ENCODE assay signal across 16 cellular contexts in genomic region chr4:137310156-137310555, GRCh38.
DNase-seq lines count a peak whose midpoint lies in the region; ATAC-seq and TF ChIP-seq lines count a peak whose summit lies in the region.
"Had no signal": no experiment of that assay in that cellular context is flagged by ENCODE, and none has a peak within 500 bp of the region (broad histone marks: within the 10 kb centered on the region; RNA-seq: fewer than 3 reads in every experiment).

No MANE protein-coding gene starts in this region.

- H3K4me1 ChIP-seq in ACC112 (ENCODE audit: control insufficient read depth, insufficient read depth, low read length, unreplicated experiment) (peaks cover 44% of the 10 kb centered on the region), KMS-11 (ENCODE audit: low read depth, poor library complexity, severe bottlenecking) (peaks cover 33% of the 10 kb centered on the region), body of pancreas (no peaks in the 10 kb centered on the region)
- H3K4me1 ChIP-seq: testis had no signal

- DNase-seq in cardiac fibroblast (ENCODE audit: low read depth in 2 of 2) (peak; percentile 30 to 63), mesothelial cell of epicardium (ENCODE audit: low spot score in 2 of 2, unreplicated experiment in 2 of 2) (no peak), G401 (ENCODE audit: low spot score) (no peak), body of pancreas (no peak)
- no peak for DNase-seq in activated CD4-positive, CD25-positive, alpha-beta regulatory T cell treated with anti-CD3 and anti-CD28 coated beads, Interleukin-2, amount 50 U/mL, for 72 hours
- DNase-seq: activated CD4-positive, alpha-beta T cell treated with anti-CD3 and anti-CD28 coated beads for 4 hours; COR-L47; naive thymus-derived CD4-positive, alpha-beta T cell; NCI-H2029 treated with DMSO at 0.1 percent for 48 hours; NCI-H82; stimulated activated CD4-positive, alpha-beta T cell treated with anti-CD3 and anti-CD28 coated beads, Interleukin-1b, Interleukin-23, amount 100 ng/mL, for 48 hours; testis had no signal

- no peaks in the 10 kb centered on the region for H3K36me3 ChIP-seq in ACC112 (ENCODE audit: insufficient read depth, low read length)
- H3K36me3 ChIP-seq in KMS-11 (ENCODE audit: insufficient read depth) = no peaks in the 10 kb centered on the region
- H3K36me3 ChIP-seq in body of pancreas (replicated peaks in 1 of 2; ENCODE audit: insufficient read depth in 1 of 2, low read depth in 2 of 2) = no peaks in the 10 kb centered on the region

- no peaks in the 10 kb centered on the region for H3K27me3 ChIP-seq in ACC112 (ENCODE audit: insufficient read depth, low read length)
- no peaks in the 10 kb centered on the region for H3K27me3 ChIP-seq in KMS-11 (ENCODE audit: insufficient read depth, low read depth)
- H3K27me3 ChIP-seq in body of pancreas = no peaks in the 10 kb centered on the region
- H3K27me3 ChIP-seq: testis had no signal

- H3K27me3 Mint-ChIP-seq in mesothelial cell of epicardium (ENCODE audit: low read depth) = no peaks in the 10 kb centered on the region
- H3K27me3 Mint-ChIP-seq: naive thymus-derived CD4-positive, alpha-beta T cell had no signal

- H3K9me3 ChIP-seq in body of pancreas = no peaks in the 10 kb centered on the region
- H3K9me3 ChIP-seq: testis had no signal

- H3K4me1 Mint-ChIP-seq in mesothelial cell of epicardium = peaks cover 30% of the 10 kb centered on the region
- H3K4me1 Mint-ChIP-seq: naive thymus-derived CD4-positive, alpha-beta T cell had no signal

- H3K27ac Mint-ChIP-seq in mesothelial cell of epicardium = peak overlapping the region; percentile 89
- H3K27ac Mint-ChIP-seq: activated naive CD4-positive, alpha-beta T cell treated with anti-CD3 and anti-CD28 coated beads, Interleukin-2, amount 50 U/mL, for 72 hours; naive thymus-derived CD4-positive, alpha-beta T cell had no signal

- no peak for TF ChIP-seq POLR2A in body of pancreas (IDR thresholded peaks at IDR 0.05)

- H3K9ac ChIP-seq in KMS-11 = no peak overlapping the region

- no peaks in the 10 kb centered on the region for H4K20me1 ChIP-seq in KMS-11 (ENCODE audit: insufficient read depth)

- in situ Hi-C loops in G401 (cut with HindIII; ENCODE audit: low sequenced_read_pairs) = no loop called here

- H3K36me3 Mint-ChIP-seq in mesothelial cell of epicardium = no peaks in the 10 kb centered on the region
- H3K36me3 Mint-ChIP-seq: activated naive CD4-positive, alpha-beta T cell treated with anti-CD3 and anti-CD28 coated beads, Interleukin-2, amount 50 U/mL, for 72 hours; naive thymus-derived CD4-positive, alpha-beta T cell had no signal

- H3K79me2 ChIP-seq in ACC112 (ENCODE audit: control insufficient read depth, insufficient read depth, low read length, unreplicated experiment) = no peaks in the 10 kb centered on the region
- H3K79me2 ChIP-seq in KMS-11 (ENCODE audit: insufficient read depth, low read depth) = no peaks in the 10 kb centered on the region

- no peak for ATAC-seq in GM19463 (IDR thresholded peaks at IDR 0.05; ENCODE audit: unreplicated experiment)
- no peak for ATAC-seq in body of pancreas
- ATAC-seq: activated naive CD4-positive, alpha-beta T cell treated with anti-CD3 and anti-CD28 coated beads, Interleukin-2, amount 50 U/mL, for 72 hours; naive thymus-derived CD4-positive, alpha-beta T cell had no signal

- H3K4me3 Mint-ChIP-seq in mesothelial cell of epicardium = no peak overlapping the region
- H3K4me3 Mint-ChIP-seq: naive thymus-derived CD4-positive, alpha-beta T cell had no signal

- 0 out of 2 replicates have a peak overlapping the region, but pooled peaks have one; percentile 59 for H3K4me2 ChIP-seq in KMS-11

- peak overlapping the region; percentile 87 for H3K27ac ChIP-seq in ACC112 (ENCODE audit: low read depth, low read length)
- peak overlapping the region; percentile 47; the same call in 1 of the 2 replicates for H3K27ac ChIP-seq in KMS-11
- no peak overlapping the region for H3K27ac ChIP-seq in body of pancreas
- H3K27ac ChIP-seq: testis had no signal

- peak overlapping the region; percentile 24 for H2AFZ ChIP-seq in ACC112 (ENCODE audit: low read length, unreplicated experiment)
- H2AFZ ChIP-seq in KMS-11 (ENCODE audit: low read depth) = no peak overlapping the region

- intact Hi-C loops in body of pancreas (cut with DNase I) = no loop called here

- TF ChIP-seq CTCF in KMS-11 (conservative IDR thresholded peaks at IDR 0.05; ENCODE audit: low read depth, low read length) (no peak), cardiac fibroblast (IDR thresholded peaks at IDR 0.05; ENCODE audit: low read depth, low read length) (no peak), mesothelial cell of epicardium (IDR thresholded peaks at IDR 0.05; ENCODE audit: unreplicated experiment) (no peak), body of pancreas (IDR thresholded peaks at IDR 0.05) (no peak)

- H3K4me3 ChIP-seq in ACC112 (ENCODE audit: low read depth, low read length) = no peak overlapping the region
- no peak overlapping the region for H3K4me3 ChIP-seq in KMS-11 (IDR thresholded peaks at IDR 0.05; ENCODE audit: insufficient read depth, low read depth, low read length)
- no peak overlapping the region for H3K4me3 ChIP-seq in cardiac fibroblast (replicated peaks in 1 of 2; ENCODE audit: low read depth in 2 of 2, low read length in 2 of 2)
- H3K4me3 ChIP-seq in body of pancreas = no peak overlapping the region
- H3K4me3 ChIP-seq: testis had no signal

- H3K9me3 Mint-ChIP-seq in mesothelial cell of epicardium = peaks cover 6% of the 10 kb centered on the region
- H3K9me3 Mint-ChIP-seq: activated naive CD4-positive, alpha-beta T cell treated with anti-CD3 and anti-CD28 coated beads, Interleukin-2, amount 50 U/mL, for 72 hours had no signal

Comparison
In these comparisons a context has a peak if more than half of its experiments do, and no peak if none do; other contexts are left out.
1. H3K27ac ChIP-seq: peak in ACC112 (single experiment) and KMS-11 (single experiment); none in body of pancreas (0 of 4).
2. DNase-seq: peak in cardiac fibroblast (2 of 2); none in mesothelial cell of epicardium (0 of 2), activated CD4-positive, CD25-positive, alpha-beta regulatory T cell treated with anti-CD3 and anti-CD28 coated beads, Interleukin-2, amount 50 U/mL, for 72 hours (single experiment), G401 (single experiment) and body of pancreas (0 of 4).